Comparison of ENCODE assay signal across 11 cellular contexts in genomic region chr9:752201-752600, GRCh38.
DNase-seq lines count a peak whose midpoint lies in the region; ATAC-seq and TF ChIP-seq lines count a peak whose summit lies in the region.
"Had no signal": no experiment of that assay in that cellular context is flagged by ENCODE, and none has a peak within 500 bp of the region (broad histone marks: within the 10 kb centered on the region; RNA-seq: fewer than 3 reads in every experiment).

No MANE protein-coding gene starts in this region.

- H3K36me3 ChIP-seq in SK-N-SH (replicated peaks in 1 of 2; ENCODE audit: control insufficient read depth in 1 of 2, insufficient read depth in 2 of 2, low read length in 1 of 2) (no peaks in the 10 kb centered on the region), subcutaneous abdominal adipose tissue (ENCODE audit: control insufficient read depth in 5 of 5, insufficient read depth in 5 of 5, low read length in 5 of 5) (peaks cover 7 to 29% (median 11%) of the 10 kb centered on the region in 5 donors), tibial nerve (peaks cover 0 to 20% (median 0%) of the 10 kb centered on the region in 3 donors)

- H3K79me2 ChIP-seq in SK-N-SH (ENCODE audit: insufficient read depth): no peaks in the 10 kb centered on the region

- no peak for TF ChIP-seq POLR2A in tibial nerve (IDR thresholded peaks at IDR 0.05)

- peak overlapping the region in 1 of 2 experiments; percentile 88; a peak in 2 of 4 replicates for H3K27ac ChIP-seq in SK-N-SH (ENCODE audit: low read depth in 2 of 2, low read length in 1 of 2)
- peak overlapping the region; percentile 77 for H3K27ac ChIP-seq in subcutaneous abdominal adipose tissue (ENCODE audit: low read depth, low read length)
- H3K27ac ChIP-seq in tibial nerve: peak overlapping the region in 1 of 4 donors; percentile 61

- H3K27ac Mint-ChIP-seq in nephron progenitor cell: no peak overlapping the region

- H3F3A ChIP-seq in SK-N-SH (replicated peaks; ENCODE audit: insufficient read depth): peaks cover 48% of the 10 kb centered on the region

- TF ChIP-seq RAD21 in SK-N-SH (IDR thresholded peaks at IDR 0.05; ENCODE audit: low read length): no peak

- no peaks in the 10 kb centered on the region for H3K27me3 ChIP-seq in SK-N-SH (ENCODE audit: insufficient read depth)
- H3K27me3 ChIP-seq in subcutaneous abdominal adipose tissue (ENCODE audit: control insufficient read depth in 5 of 5, insufficient read depth in 4 of 5, low read length in 5 of 5): no peaks in the 10 kb centered on the region
- H3K27me3 ChIP-seq in tibial nerve: no peaks in the 10 kb centered on the region

- DNase-seq in H4 (ENCODE audit: low spot score) (peak; percentile 71), SK-N-SH (no peak), fibroblast of the aortic adventitia (ENCODE audit: low read depth) (peak; percentile 95), tibial nerve (ENCODE audit: low spot score in 2 of 2) (no peak), nephron progenitor cell (no peak), NOMO-1 treated with dmso at 0.1 percent for 144 hours (lab: John Stamatoyannopoulos, UW; ENCODE audit: unreplicated experiment) (no peak)
- DNase-seq in activated T-cell treated with anti-CD3 and anti-CD28 coated beads, Interleukin-2, amount 50 U/mL, for 4 hours: no peak
- DNase-seq: H7; occipital lobe; stimulated activated naive CD4-positive, alpha-beta T cell treated with Interleukin-2 at 50 U/mL for 16 hours had no signal

- peaks cover 49% of the 10 kb centered on the region for H3K36me3 Mint-ChIP-seq in nephron progenitor cell (ENCODE audit: low read depth)
- H3K36me3 Mint-ChIP-seq in activated T-cell treated with anti-CD3 and anti-CD28 coated beads, Interleukin-2, amount 50 U/mL, for 4 hours (ENCODE audit: insufficient read depth): no peaks in the 10 kb centered on the region

- TF ChIP-seq CTCF in SK-N-SH (IDR thresholded peaks at IDR 0.05): no peak
- no peak for TF ChIP-seq CTCF in fibroblast of the aortic adventitia (IDR thresholded peaks at IDR 0.05; ENCODE audit: insufficient read depth, low read length)
- TF ChIP-seq CTCF in tibial nerve (IDR thresholded peaks at IDR 0.05): no peak
- TF ChIP-seq CTCF in nephron progenitor cell (IDR thresholded peaks at IDR 0.05): no peak

- H3K9me3 ChIP-seq in SK-N-SH: no peaks in the 10 kb centered on the region
- no peaks in the 10 kb centered on the region for H3K9me3 ChIP-seq in subcutaneous abdominal adipose tissue (ENCODE audit: control insufficient read depth in 5 of 5, low read length in 5 of 5)
- H3K9me3 ChIP-seq in tibial nerve: no peaks in the 10 kb centered on the region

- no peak overlapping the region for H3K4me3 ChIP-seq in SK-N-SH (ENCODE audit: low read depth in 2 of 2, low read length in 1 of 2)
- no peak overlapping the region for H3K4me3 ChIP-seq in fibroblast of the aortic adventitia (ENCODE audit: low read depth, low read length)
- H3K4me3 ChIP-seq in subcutaneous abdominal adipose tissue (ENCODE audit: low read depth in 1 of 5, low read length in 5 of 5): no peak overlapping the region
- no peak overlapping the region for H3K4me3 ChIP-seq in tibial nerve

- 0 out of 2 replicates have a peak overlapping the region, but pooled peaks have one; percentile 20 for H2AFZ ChIP-seq in SK-N-SH (ENCODE audit: low read depth)

- H3K9me3 Mint-ChIP-seq in nephron progenitor cell: peaks cover 3% of the 10 kb centered on the region
- no peaks in the 10 kb centered on the region for H3K9me3 Mint-ChIP-seq in activated T-cell treated with anti-CD3 and anti-CD28 coated beads, Interleukin-2, amount 50 U/mL, for 4 hours

- H3K27me3 Mint-ChIP-seq in nephron progenitor cell (ENCODE audit: low read depth, poor library complexity): no peaks in the 10 kb centered on the region
- peaks cover 2% of the 10 kb centered on the region for H3K27me3 Mint-ChIP-seq in activated T-cell treated with anti-CD3 and anti-CD28 coated beads, Interleukin-2, amount 50 U/mL, for 4 hours (ENCODE audit: low read depth)

- no peak for TF ChIP-seq EP300 in SK-N-SH (IDR thresholded peaks at IDR 0.05; ENCODE audit: borderline replicate concordance in 1 of 2, low read depth in 1 of 2, low read length in 1 of 2)
- TF ChIP-seq EP300 in tibial nerve (IDR thresholded peaks at IDR 0.05): no peak

- H3K4me1 ChIP-seq in SK-N-SH (ENCODE audit: control insufficient read depth in 1 of 2, insufficient read depth in 2 of 2, low read depth in 1 of 2, low read length in 1 of 2) (peaks cover 0 to 16% of the 10 kb centered on the region in 2 experiments; a peak in 1 of 4 replicates), subcutaneous abdominal adipose tissue (ENCODE audit: control insufficient read depth in 5 of 5, insufficient read depth in 5 of 5, low read length in 5 of 5) (peaks cover 0 to 29% (median 19%) of the 10 kb centered on the region in 5 donors), tibial nerve (peaks cover 0 to 28% (median 13%) of the 10 kb centered on the region in 4 donors)

- peaks cover 65% of the 10 kb centered on the region for H3K4me1 Mint-ChIP-seq in nephron progenitor cell
- H3K4me1 Mint-ChIP-seq in activated T-cell treated with anti-CD3 and anti-CD28 coated beads, Interleukin-2, amount 50 U/mL, for 4 hours (ENCODE audit: low read depth): peaks cover 50% of the 10 kb centered on the region

- H3K4me2 ChIP-seq in SK-N-SH: peak overlapping the region; percentile 50

- CTCF ChIA-PET in SK-N-SH (lab: Yijun Ruan, JAX): no interaction called here

- POLR2A ChIA-PET in SK-N-SH (lab: Yijun Ruan, JAX): no interaction called here

- H3K4me3 Mint-ChIP-seq in nephron progenitor cell: no peak overlapping the region
- H3K4me3 Mint-ChIP-seq in activated T-cell treated with anti-CD3 and anti-CD28 coated beads, Interleukin-2, amount 50 U/mL, for 4 hours: no peak overlapping the region

- 8% methylated on average over 5 of the region's 5 CpGs for WGBS in SK-N-SH (ENCODE audit: low lambda C conversion rate)
- 49 to 52% methylated on average over 5 of the region's 5 CpGs for WGBS in tibial nerve, 2 donors

- peak overlapping the region; percentile 55; the same call in 1 of the 2 replicates for H3K9ac ChIP-seq in SK-N-SH
- H3K9ac ChIP-seq in subcutaneous abdominal adipose tissue (ENCODE audit: low read length in 5 of 5): peak overlapping the region in 1 of 5 donors; percentile 13

- H3K9me2 ChIP-seq in SK-N-SH: no peaks in the 10 kb centered on the region

- no peaks in the 10 kb centered on the region for H4K20me1 ChIP-seq in SK-N-SH (ENCODE audit: insufficient read depth)

- no peak for ATAC-seq in activated T-cell treated with anti-CD3 and anti-CD28 coated beads, Interleukin-2, amount 50 U/mL, for 4 hours

TF ChIP-seq in SK-N-SH, 30 proteins besides CTCF, POLR2A, EP300 and RAD21 (continues in another document):
- TF ChIP-seq FOSL2 (IDR thresholded peaks at IDR 0.05; ENCODE audit: borderline replicate concordance, low read depth) (peak; percentile 73), TEAD4 (IDR thresholded peaks at IDR 0.05; ENCODE audit: borderline replicate concordance, insufficient read depth) (no peak), SMC3 (IDR thresholded peaks at IDR 0.05; ENCODE audit: low read depth, low read length) (no peak), USF1 (IDR thresholded peaks at IDR 0.05; ENCODE audit: borderline replicate concordance, low read depth) (no peak), RFX5 (IDR thresholded peaks at IDR 0.05; ENCODE audit: low read length) (no peak), EZH2phosphoT487 (IDR thresholded peaks at IDR 0.05; ENCODE audit: borderline replicate concordance, low read depth) (no peak), YY1 (IDR thresholded peaks at IDR 0.05; ENCODE audit: low read depth) (no peak), JUND (IDR thresholded peaks at IDR 0.05) (peak; percentile 31; the same call in 1 of the 2 replicates), GATA2 (CRISPR knock-in tag; IDR thresholded peaks at IDR 0.05) (no peak), FOXJ3 (CRISPR knock-in tag; IDR thresholded peaks at IDR 0.05) (no peak), TCF12 (IDR thresholded peaks at IDR 0.05) (0 out of 2 replicates have a peak, but pooled peaks have one; percentile 15), NRF1 (IDR thresholded peaks at IDR 0.05; ENCODE audit: low read depth, low read length) (no peak), SIN3A (IDR thresholded peaks at IDR 0.05; ENCODE audit: borderline replicate concordance, low read depth, low read length) (no peak), TAF1 (IDR thresholded peaks at IDR 0.05; ENCODE audit: borderline replicate concordance, low read depth, low read length) (no peak), ELF1 (IDR thresholded peaks at IDR 0.05) (no peak), FOXM1 (IDR thresholded peaks at IDR 0.05; ENCODE audit: low read depth) (no peak)
- TF ChIP-seq, protein P1, sequence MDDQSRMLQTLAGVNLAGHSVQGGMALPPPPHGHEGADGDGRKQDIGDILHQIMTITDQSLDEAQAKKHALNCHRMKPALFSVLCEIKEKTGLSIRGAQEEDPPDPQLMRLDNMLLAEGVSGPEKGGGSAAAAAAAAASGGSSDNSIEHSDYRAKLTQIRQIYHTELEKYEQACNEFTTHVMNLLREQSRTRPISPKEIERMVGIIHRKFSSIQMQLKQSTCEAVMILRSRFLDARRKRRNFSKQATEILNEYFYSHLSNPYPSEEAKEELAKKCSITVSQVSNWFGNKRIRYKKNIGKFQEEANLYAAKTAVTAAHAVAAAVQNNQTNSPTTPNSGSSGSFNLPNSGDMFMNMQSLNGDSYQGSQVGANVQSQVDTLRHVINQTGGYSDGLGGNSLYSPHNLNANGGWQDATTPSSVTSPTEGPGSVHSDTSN (IDR thresholded peaks at IDR 0.05): no peak
- TF ChIP-seq, protein P2, sequence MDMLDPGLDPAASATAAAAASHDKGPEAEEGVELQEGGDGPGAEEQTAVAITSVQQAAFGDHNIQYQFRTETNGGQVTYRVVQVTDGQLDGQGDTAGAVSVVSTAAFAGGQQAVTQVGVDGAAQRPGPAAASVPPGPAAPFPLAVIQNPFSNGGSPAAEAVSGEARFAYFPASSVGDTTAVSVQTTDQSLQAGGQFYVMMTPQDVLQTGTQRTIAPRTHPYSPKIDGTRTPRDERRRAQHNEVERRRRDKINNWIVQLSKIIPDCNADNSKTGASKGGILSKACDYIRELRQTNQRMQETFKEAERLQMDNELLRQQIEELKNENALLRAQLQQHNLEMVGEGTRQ (IDR thresholded peaks at IDR 0.05; ENCODE audit: borderline replicate concordance, low read depth, low read length): no peak
- TF ChIP-seq, protein P3, sequence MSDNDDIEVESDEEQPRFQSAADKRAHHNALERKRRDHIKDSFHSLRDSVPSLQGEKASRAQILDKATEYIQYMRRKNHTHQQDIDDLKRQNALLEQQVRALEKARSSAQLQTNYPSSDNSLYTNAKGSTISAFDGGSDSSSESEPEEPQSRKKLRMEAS (IDR thresholded peaks at IDR 0.05; ENCODE audit: low read depth): no peak

Comparison
In these comparisons a context has a peak if more than half of its experiments do, and no peak if none do; other contexts are left out.
1. DNase-seq: peak in H4 (single experiment) and fibroblast of the aortic adventitia (single experiment); none in SK-N-SH (single experiment), tibial nerve (0 of 2), nephron progenitor cell (single experiment), activated T-cell treated with anti-CD3 and anti-CD28 coated beads, Interleukin-2, amount 50 U/mL, for 4 hours (single experiment) and NOMO-1 treated with dmso at 0.1 percent for 144 hours (single experiment).